ENCODE assay signal across 25 cellular contexts in genomic region chr2:70450641-70451250, GRCh38.
"Had no signal": no experiment of that assay in that cellular context is flagged by ENCODE, and none has a peak within 500 bp of the region (broad histone marks: within the 10 kb centered on the region; RNA-seq: fewer than 3 reads in every experiment).

No MANE protein-coding gene starts in this region.

- H3K4me3 Mint-ChIP-seq: activated B cell treated with CpG ODN at 0.5 μM for 24 hours; activated T-cell treated with anti-CD3 and anti-CD28 coated beads, Interleukin-2, amount 50 U/mL, for 4 hours; activated T-helper 17 cell treated with anti-CD3 and anti-CD28 coated beads, Interleukin-2, amount 50 U/mL, for 72 hours; endodermal cell; mesothelial cell of epicardium; naive thymus-derived CD8-positive, alpha-beta T cell; neural crest cell; stimulated activated effector memory CD8-positive, alpha-beta T cell treated with anti-CD3 and anti-CD28 coated beads, Interleukin-12 subunit alpha, Interleukin-12 subunit beta, amount 100 ng/mL, for 72 hours; T-cell; T-helper 2 cell treated with Interferon-gamma antibody and Interleukin-4, amounts not matched to agents 5 μg/mL and 100 μg/mL, for 36 hours had no signal

- H3K4me1 Mint-ChIP-seq: activated B cell treated with CpG ODN at 0.5 μM for 24 hours; activated T-helper 17 cell treated with anti-CD3 and anti-CD28 coated beads, Interleukin-2, amount 50 U/mL, for 72 hours; endodermal cell; mesothelial cell of epicardium; neural crest cell; stimulated activated effector memory CD8-positive, alpha-beta T cell treated with anti-CD3 and anti-CD28 coated beads, Interleukin-12 subunit alpha, Interleukin-12 subunit beta, amount 100 ng/mL, for 72 hours had no signal

- H3K27ac Mint-ChIP-seq: activated B cell treated with CpG ODN at 0.5 μM for 24 hours; activated T-helper 17 cell treated with anti-CD3 and anti-CD28 coated beads, Interleukin-2, amount 50 U/mL, for 72 hours; endodermal cell; mesothelial cell of epicardium; stimulated activated effector memory CD8-positive, alpha-beta T cell treated with anti-CD3 and anti-CD28 coated beads, Interleukin-12 subunit alpha, Interleukin-12 subunit beta, amount 100 ng/mL, for 72 hours; T-cell; T-helper 2 cell treated with Interferon-gamma antibody and Interleukin-4, amounts not matched to agents 5 μg/mL and 100 μg/mL, for 36 hours had no signal

- ATAC-seq: activated naive CD4-positive, alpha-beta T cell treated with anti-CD3 and anti-CD28 coated beads, Interleukin-2, amount 50 U/mL, for 72 hours; activated T-cell treated with anti-CD3 and anti-CD28 coated beads, Interleukin-2, amount 50 U/mL, for 4 hours; activated T-helper 17 cell treated with anti-CD3 and anti-CD28 coated beads, Interleukin-2, amount 50 U/mL, for 72 hours; naive thymus-derived CD8-positive, alpha-beta T cell; right cardiac atrium; stimulated activated effector memory CD8-positive, alpha-beta T cell treated with anti-CD3 and anti-CD28 coated beads, Interleukin-12 subunit alpha, Interleukin-12 subunit beta, amount 100 ng/mL, for 72 hours; T-cell; upper lobe of right lung had no signal

- H3K36me3 ChIP-seq: breast epithelium, upper lobe of right lung had no signal

- H3K4me3 ChIP-seq: breast epithelium, stomach, thyroid gland, upper lobe of right lung had no signal

- H3K9me3 ChIP-seq: breast epithelium, stomach, thyroid gland, upper lobe of right lung had no signal

- H3K36me3 Mint-ChIP-seq: activated naive CD4-positive, alpha-beta T cell treated with anti-CD3 and anti-CD28 coated beads, Interleukin-2, amount 50 U/mL, for 72 hours; mesothelial cell of epicardium had no signal

- H3K27me3 ChIP-seq: breast epithelium, stomach, thyroid gland, upper lobe of right lung had no signal

- H3K27ac ChIP-seq: parathyroid adenoma, stomach, thyroid gland, upper lobe of right lung had no signal

- DNase-seq: activated B cell treated with CpG ODN at 0.5 μM for 24 hours; activated CD4-positive, alpha-beta T cell treated with anti-CD3 and anti-CD28 coated beads, Interleukin-2, amount 50 U/mL, for 1 hour; activated gamma-delta T cell treated with Interleukin-2 at 50 U/mL for 16 hours; activated T-cell treated with anti-CD3 and anti-CD28 coated beads, Interleukin-2, amount 50 U/mL, for 4 hours; central memory CD4-positive, alpha-beta T cell; endodermal cell; glutamatergic neuron; islet precursor cell; naive thymus-derived CD8-positive, alpha-beta T cell; nucleus accumbens; right cardiac atrium; stimulated activated CD4-positive, alpha-beta T cell treated with anti-CD3 and anti-CD28 coated beads, Interleukin-12 subunit alpha, Interleukin-12 subunit beta, amount 100 ng/mL, for 4 hours; stimulated activated CD4-positive, alpha-beta T cell treated with anti-CD3 and anti-CD28 coated beads, Interleukin-4, amount 100 ng/mL, for 1 hour; stomach; T-cell; upper lobe of right lung had no signal

- H3K9me3 Mint-ChIP-seq: activated B cell treated with CpG ODN at 0.5 μM for 24 hours; activated naive CD4-positive, alpha-beta T cell treated with anti-CD3 and anti-CD28 coated beads, Interleukin-2, amount 50 U/mL, for 72 hours; activated T-cell treated with anti-CD3 and anti-CD28 coated beads, Interleukin-2, amount 50 U/mL, for 4 hours; activated T-helper 17 cell treated with anti-CD3 and anti-CD28 coated beads, Interleukin-2, amount 50 U/mL, for 72 hours; endodermal cell; mesothelial cell of epicardium; naive thymus-derived CD8-positive, alpha-beta T cell; neural crest cell; stimulated activated effector memory CD8-positive, alpha-beta T cell treated with anti-CD3 and anti-CD28 coated beads, Interleukin-12 subunit alpha, Interleukin-12 subunit beta, amount 100 ng/mL, for 72 hours; T-cell; T-helper 2 cell treated with Interferon-gamma antibody and Interleukin-4, amounts not matched to agents 5 μg/mL and 100 μg/mL, for 36 hours had no signal

- H3K27me3 Mint-ChIP-seq: activated T-helper 17 cell treated with anti-CD3 and anti-CD28 coated beads, Interleukin-2, amount 50 U/mL, for 72 hours; naive thymus-derived CD8-positive, alpha-beta T cell; T-cell had no signal

- H3K4me1 ChIP-seq: breast epithelium, parathyroid adenoma, stomach, upper lobe of right lung had no signal
